20 cellular contexts compared by ENCODE assay signal in genomic region chr3:29347412-29347811, GRCh38.
A peak's percentile ranks its signal among the peaks of the same experiment; 100 is the strongest.
DNase-seq lines count a peak whose midpoint lies in the region; ATAC-seq, FAIRE-seq and TF ChIP-seq lines count a peak whose summit lies in the region.
"Had no signal": no experiment of that assay in that cellular context is flagged by ENCODE, and none has a peak within 500 bp of the region (broad histone marks: within the 10 kb centered on the region; RNA-seq: fewer than 3 reads in every experiment).

No MANE protein-coding gene starts in this region.

- H3K36me3 Mint-ChIP-seq in HFFc6 (ENCODE audit: low read depth) (peaks cover 7% of the 10 kb centered on the region; the same call in 1 of the 2 replicates), astrocyte (ENCODE audit: low read depth, unreplicated experiment) (no peaks in the 10 kb centered on the region), nephron (ENCODE audit: low read depth) (no peaks in the 10 kb centered on the region)
- H3K36me3 Mint-ChIP-seq in activated T-cell treated with anti-CD3 and anti-CD28 coated beads, Interleukin-2, amount 50 U/mL, for 72 hours (ENCODE audit: insufficient read depth in 2 of 2) = no peaks in the 10 kb centered on the region
- H3K36me3 Mint-ChIP-seq: IgD-negative memory B cell had no signal

- H3K4me1 Mint-ChIP-seq in HFFc6 (ENCODE audit: low read depth) = peaks cover 40% of the 10 kb centered on the region
- peaks cover 26% of the 10 kb centered on the region for H3K4me1 Mint-ChIP-seq in astrocyte (ENCODE audit: low read depth, unreplicated experiment)
- H3K4me1 Mint-ChIP-seq in nephron = peaks cover 26% of the 10 kb centered on the region
- no peaks in the 10 kb centered on the region for H3K4me1 Mint-ChIP-seq in activated T-cell treated with anti-CD3 and anti-CD28 coated beads, Interleukin-2, amount 50 U/mL, for 72 hours (ENCODE audit: low read depth)
- H3K4me1 Mint-ChIP-seq: B cell, IgD-negative memory B cell had no signal

- H3K27ac ChIP-seq in astrocyte (ENCODE audit: low read depth, low read length) = no peak overlapping the region

- ATAC-seq in activated T-cell treated with anti-CD3 and anti-CD28 coated beads, Interleukin-2, amount 50 U/mL, for 72 hours (replicated peaks in 1 of 2) = no peak
- ATAC-seq in left ventricle myocardium superior = no peak
- ATAC-seq: Panc1 had no signal

- H3K36me3 ChIP-seq in astrocyte (ENCODE audit: insufficient read depth, low read length) = no peaks in the 10 kb centered on the region

- DNase-seq in HFFc6 (no peak), NCI-H748 (lab: John Stamatoyannopoulos, UW; ENCODE audit: unreplicated experiment) (peak; percentile 71), astrocyte (ENCODE audit: low read depth) (no peak), NCI-H446 treated with DMSO at 0.1 percent for 48 hours (lab: John Stamatoyannopoulos, UW) (no peak), occipital lobe (lab: John Stamatoyannopoulos, UW) (no peak), left ventricle myocardium superior (no peak)
- DNase-seq in activated T-cell treated with anti-CD3 and anti-CD28 coated beads, Interleukin-2, amount 50 U/mL, for 72 hours = no peak
- DNase-seq: Calu3; CD4-positive, alpha-beta T cell; DMS79 treated with DMSO at 0.1 percent for 48 hours; NCI-H146; NCI-H2081 treated with DMSO at 0.1 percent for 48 hours; NCI-H526; SHP77; SW 1271 had no signal

- H3K9me3 Mint-ChIP-seq in HFFc6 (no peaks in the 10 kb centered on the region), astrocyte (ENCODE audit: unreplicated experiment) (no peaks in the 10 kb centered on the region), nephron (peaks cover under 1% of the 10 kb centered on the region)
- H3K9me3 Mint-ChIP-seq in activated T-cell treated with anti-CD3 and anti-CD28 coated beads, Interleukin-2, amount 50 U/mL, for 72 hours = no peaks in the 10 kb centered on the region
- H3K9me3 Mint-ChIP-seq: CD4-positive, alpha-beta T cell had no signal

- no peak overlapping the region for H3K9ac ChIP-seq in astrocyte (ENCODE audit: low read length)

- no peak overlapping the region for H2AFZ ChIP-seq in astrocyte (ENCODE audit: low read depth, low read length)

- no peak for TF ChIP-seq CTCF in HFFc6 (IDR thresholded peaks at IDR 0.05)
- TF ChIP-seq CTCF in astrocyte (IDR thresholded peaks at IDR 0.05; ENCODE audit: insufficient read depth, low read depth, low read length) = no peak
- TF ChIP-seq CTCF in nephron (IDR thresholded peaks at IDR 0.05; ENCODE audit: unreplicated experiment in 3 of 3) = no peak

- no peak overlapping the region for H3K4me3 ChIP-seq in astrocyte (ENCODE audit: insufficient read depth, low read depth, low read length)

- H3K79me2 ChIP-seq in astrocyte (ENCODE audit: insufficient read depth, low read length) = peaks cover 76% of the 10 kb centered on the region

- H3K4me1 ChIP-seq in astrocyte (ENCODE audit: insufficient read depth, low read length) = peaks cover 3% of the 10 kb centered on the region

- no peak for FAIRE-seq in astrocyte (lab: Jason Lieb, UNC)
- FAIRE-seq: GM12891 had no signal

- no peaks in the 10 kb centered on the region for H3K27me3 Mint-ChIP-seq in HFFc6 (ENCODE audit: insufficient read depth)
- H3K27me3 Mint-ChIP-seq in astrocyte (ENCODE audit: low read depth, unreplicated experiment) = no peaks in the 10 kb centered on the region
- no peaks in the 10 kb centered on the region for H3K27me3 Mint-ChIP-seq in nephron (ENCODE audit: low read depth)
- H3K27me3 Mint-ChIP-seq in activated T-cell treated with anti-CD3 and anti-CD28 coated beads, Interleukin-2, amount 50 U/mL, for 72 hours (ENCODE audit: low read depth) = no peaks in the 10 kb centered on the region
- H3K27me3 Mint-ChIP-seq: B cell; CD4-positive, alpha-beta T cell; IgD-negative memory B cell had no signal

- no peak overlapping the region for H3K4me2 ChIP-seq in astrocyte (ENCODE audit: low read length)

- intact Hi-C loops in left ventricle myocardium superior (cut with micrococcal nuclease) = no loop called here

- H3K4me3 Mint-ChIP-seq in HFFc6 = peak overlapping the region; percentile 38; the same call in 1 of the 2 replicates
- no peak overlapping the region for H3K4me3 Mint-ChIP-seq in astrocyte (ENCODE audit: unreplicated experiment)
- no peak overlapping the region for H3K4me3 Mint-ChIP-seq in nephron
- no peak overlapping the region for H3K4me3 Mint-ChIP-seq in activated T-cell treated with anti-CD3 and anti-CD28 coated beads, Interleukin-2, amount 50 U/mL, for 72 hours
- H3K4me3 Mint-ChIP-seq: B cell; CD4-positive, alpha-beta T cell; IgD-negative memory B cell had no signal

- peaks cover 5% of the 10 kb centered on the region for H4K20me1 ChIP-seq in astrocyte (ENCODE audit: insufficient read depth, low read length)

- H3K27me3 ChIP-seq in astrocyte (ENCODE audit: insufficient read depth, low read length) = no peaks in the 10 kb centered on the region

- no peaks in the 10 kb centered on the region for H3K9me3 ChIP-seq in astrocyte (ENCODE audit: insufficient read depth, low read depth, low read length)

- H3K27ac Mint-ChIP-seq in HFFc6 (peak overlapping the region; percentile 57; the same call in 1 of the 2 replicates), astrocyte (ENCODE audit: unreplicated experiment) (peak overlapping the region; percentile 50), nephron (peak overlapping the region in 2 of 3 experiments; percentile 29 to 46)
- no peak overlapping the region for H3K27ac Mint-ChIP-seq in activated T-cell treated with anti-CD3 and anti-CD28 coated beads, Interleukin-2, amount 50 U/mL, for 72 hours
- H3K27ac Mint-ChIP-seq: B cell; CD4-positive, alpha-beta T cell; IgD-negative memory B cell had no signal
